23 cellular contexts compared by ENCODE assay signal in the genomic region with DNA sequence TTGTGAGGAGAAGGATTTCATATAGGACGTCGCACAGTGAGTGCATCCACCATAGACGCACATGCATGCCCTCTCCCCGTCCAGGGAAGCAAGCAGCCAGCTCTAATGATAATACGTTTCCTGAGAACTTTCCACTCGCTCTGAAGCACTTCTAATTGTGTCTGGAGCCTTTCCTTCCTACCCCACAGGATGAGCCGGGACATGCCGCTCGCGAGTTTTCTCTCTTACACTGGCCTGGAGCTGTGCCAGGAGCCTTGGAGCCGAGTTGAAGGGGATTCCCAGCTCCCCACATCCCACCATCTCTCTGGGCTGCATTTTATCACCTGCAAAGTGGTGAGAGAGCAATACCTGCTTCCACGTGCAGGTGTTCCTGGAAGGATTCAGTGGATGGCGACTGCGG.
"Had no signal": no experiment of that assay in that cellular context is flagged by ENCODE, and none has a peak within 500 bp of the region (broad histone marks: within the 10 kb centered on the region; RNA-seq: fewer than 3 reads in every experiment).

No MANE protein-coding gene starts in this region.

- H3K79me2 ChIP-seq: hepatocyte had no signal

- H3K27ac Mint-ChIP-seq: activated T-helper 17 cell treated with anti-CD3 and anti-CD28 coated beads, Interleukin-2, amount 50 U/mL, for 72 hours; endodermal cell; memory B cell; natural killer cell had no signal

- FAIRE-seq: frontal cortex, urothelium cell line had no signal

- H3K36me3 Mint-ChIP-seq: memory B cell, natural killer cell had no signal

- H3K9me3 Mint-ChIP-seq: activated T-cell treated with anti-CD3 and anti-CD28 coated beads, Interleukin-2, amount 50 U/mL, for 4 hours; activated T-helper 17 cell treated with anti-CD3 and anti-CD28 coated beads, Interleukin-2, amount 50 U/mL, for 72 hours; memory B cell; natural killer cell had no signal

- DNase-seq: activated CD4-positive, alpha-beta T cell treated with anti-CD3 and anti-CD28 coated beads for 4 hours; activated CD4-positive, alpha-beta T cell treated with anti-CD3 and anti-CD28 coated beads, Interleukin-2, amount 50 U/mL, for 48 hours; activated gamma-delta T cell treated with Interleukin-2 at 50 U/mL for 16 hours; activated naive CD4-positive, alpha-beta T cell treated with anti-CD3 and anti-CD28 coated beads, Interleukin-2, amount 50 U/mL, for 16 hours; activated T-cell treated with anti-CD3 and anti-CD28 coated beads, Interleukin-2, amount 50 U/mL, for 4 hours; amniotic stem cell; caudate nucleus; endodermal cell; esophagus squamous epithelium; glutamatergic neuron; islet precursor cell; left cardiac atrium; natural killer cell; right cardiac atrium; spleen; stimulated activated naive CD4-positive, alpha-beta T cell; transverse colon had no signal

- H3K4me2 ChIP-seq: hepatocyte had no signal

- H3K36me3 ChIP-seq: esophagus squamous epithelium, spleen, transverse colon had no signal

- H3K27me3 ChIP-seq: hepatocyte, transverse colon had no signal

- H3K4me3 ChIP-seq: esophagus squamous epithelium, hepatocyte, spleen, transverse colon had no signal

- H3K27me3 Mint-ChIP-seq: activated T-helper 17 cell treated with anti-CD3 and anti-CD28 coated beads, Interleukin-2, amount 50 U/mL, for 72 hours; memory B cell had no signal

- H2AFZ ChIP-seq: hepatocyte had no signal

- ATAC-seq: activated T-cell treated with anti-CD3 and anti-CD28 coated beads, Interleukin-2, amount 50 U/mL, for 4 hours; activated T-helper 17 cell treated with anti-CD3 and anti-CD28 coated beads, Interleukin-2, amount 50 U/mL, for 72 hours; left cardiac atrium; natural killer cell; right cardiac atrium had no signal

- H3K4me3 Mint-ChIP-seq: activated T-cell treated with anti-CD3 and anti-CD28 coated beads, Interleukin-2, amount 50 U/mL, for 4 hours; activated T-helper 17 cell treated with anti-CD3 and anti-CD28 coated beads, Interleukin-2, amount 50 U/mL, for 72 hours; endodermal cell; memory B cell; natural killer cell had no signal

- H3K9me3 ChIP-seq: esophagus squamous epithelium, transverse colon had no signal

- H3K4me1 ChIP-seq: esophagus squamous epithelium, spleen, transverse colon had no signal

- H3K4me1 Mint-ChIP-seq: activated T-helper 17 cell treated with anti-CD3 and anti-CD28 coated beads, Interleukin-2, amount 50 U/mL, for 72 hours; memory B cell; natural killer cell had no signal

- H3K27ac ChIP-seq: epithelial cell of prostate, esophagus squamous epithelium, hepatocyte, spleen, transverse colon had no signal
